ENCODE assay signal across 1 cellular context in the genomic region with DNA sequence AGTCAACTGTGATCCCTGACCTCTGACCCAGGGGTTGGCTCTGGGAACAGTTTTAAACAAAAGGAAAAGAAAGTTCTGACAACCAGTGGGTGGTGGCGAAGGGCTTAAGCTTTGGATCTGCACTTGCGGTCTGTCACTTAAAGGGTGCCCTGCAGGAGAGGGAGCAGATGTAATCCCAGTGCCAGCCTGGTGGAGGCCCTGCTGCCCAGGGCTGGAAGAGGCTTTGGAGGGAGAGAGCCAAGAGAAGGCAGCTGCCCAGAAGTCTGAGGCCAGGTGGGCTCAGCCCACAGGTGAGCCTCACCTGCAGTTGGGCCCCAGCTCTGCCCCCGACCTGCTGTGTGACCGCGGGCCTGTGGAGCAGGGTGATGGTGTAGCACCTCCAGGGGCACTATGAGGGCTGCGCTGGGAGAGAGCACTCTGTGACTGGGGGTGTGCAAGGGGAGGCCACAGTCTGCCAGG.
TF ChIP-seq lines count a peak whose summit lies in the region.

No MANE protein-coding gene starts in this region.

TF ChIP-seq in A549, 52 proteins besides CTCF, POLR2A, EP300 and RAD21 (continued from another document):
- no peak for TF ChIP-seq RNF2 (IDR thresholded peaks at IDR 0.05; ENCODE audit: borderline replicate concordance, low read depth)
- no peak for TF ChIP-seq PHF8 (IDR thresholded peaks at IDR 0.05; ENCODE audit: borderline replicate concordance, low read depth)
- TF ChIP-seq CBX8 (IDR thresholded peaks at IDR 0.05), result no peak
- no peak for TF ChIP-seq RFX5 (IDR thresholded peaks at IDR 0.05)
- no peak for TF ChIP-seq HOXB5 (CRISPR knock-in tag; IDR thresholded peaks at IDR 0.05)
- no peak for TF ChIP-seq MYC (IDR thresholded peaks at IDR 0.05; ENCODE audit: borderline replicate concordance, low read length)
- TF ChIP-seq NPAS2 (CRISPR knock-in tag; IDR thresholded peaks at IDR 0.05; ENCODE audit: borderline replicate concordance), result no peak
- no peak for TF ChIP-seq TP53 (CRISPR knock-in tag; IDR thresholded peaks at IDR 0.05)
- no peak for TF ChIP-seq HOXA7 (CRISPR knock-in tag; IDR thresholded peaks at IDR 0.05)
- no peak for TF ChIP-seq CHD2 (IDR thresholded peaks at IDR 0.05; ENCODE audit: low read length, partially characterized antibody)
- no peak for TF ChIP-seq FOSB (CRISPR knock-in tag; IDR thresholded peaks at IDR 0.05)
- TF ChIP-seq RARB (CRISPR knock-in tag; IDR thresholded peaks at IDR 0.05), result no peak
